1 cellular context compared by ENCODE assay signal in genomic region chr20:40717343-40717865, GRCh38.
TF ChIP-seq lines count a peak whose summit lies in the region.

No MANE protein-coding gene starts in this region.

TF ChIP-seq in HepG2, 621 proteins besides CTCF, POLR2A, EP300 and RAD21 (continued from another document):
- TF ChIP-seq AKNA (CRISPR knock-in tag; IDR thresholded peaks at IDR 0.05; ENCODE audit: borderline replicate concordance) (no peak), PRPF4 (IDR thresholded peaks at IDR 0.05; ENCODE audit: low read depth, low read length, poor library complexity, severe bottlenecking) (no peak), ZNF335 (CRISPR knock-in tag; IDR thresholded peaks at IDR 0.05) (no peak), ZNF773 (CRISPR knock-in tag; IDR thresholded peaks at IDR 0.05; ENCODE audit: borderline replicate concordance) (no peak), ZNF10 (CRISPR knock-in tag; IDR thresholded peaks at IDR 0.05; ENCODE audit: borderline replicate concordance, low read depth) (no peak), KMT2A (CRISPR knock-in tag; IDR thresholded peaks at IDR 0.05) (no peak), ZNF567 (CRISPR knock-in tag; IDR thresholded peaks at IDR 0.05; ENCODE audit: borderline replicate concordance) (no peak), HBP1 (CRISPR knock-in tag; IDR thresholded peaks at IDR 0.05; ENCODE audit: low read depth) (no peak), CREM (IDR thresholded peaks at IDR 0.05) (no peak), CREM (CRISPR knock-in tag; IDR thresholded peaks at IDR 0.05) (no peak), NCOA5 (CRISPR knock-in tag; IDR thresholded peaks at IDR 0.05) (no peak), NR3C1 (CRISPR knock-in tag; IDR thresholded peaks at IDR 0.05) (no peak)
TF ChIP-seq in HepG2: peak in this region for 0.
